16 cellular contexts compared by ENCODE assay signal in genomic region chr9:123933401-123933800, GRCh38. TPM values are rescaled to one million over a fixed set of nuclear protein-coding genes. Genes with fewer than 3 reads are reported as not detected.
DNase-seq lines count a peak whose midpoint lies in the region; TF ChIP-seq lines count a peak whose summit lies in the region.
"Had no signal": no experiment of that assay in that cellular context is flagged by ENCODE, and none has a peak within 500 bp of the region (broad histone marks: within the 10 kb centered on the region; RNA-seq: fewer than 3 reads in every experiment).

No MANE protein-coding gene starts in this region.

- peaks cover 65% of the 10 kb centered on the region for H3K27me3 Mint-ChIP-seq in neural crest cell (ENCODE audit: low read depth)

- DNase-seq in Daoy (ENCODE audit: low read depth) (peak; percentile 76), NCI-H69 (lab: John Stamatoyannopoulos, UW) (peak; percentile 13), epithelial cell of prostate (ENCODE audit: low read depth, low spot score) (no peak), neural crest cell (ENCODE audit: low read depth, low spot score) (no peak), RPMI8226 (no peak), NCI-H2227 (lab: John Stamatoyannopoulos, UW; ENCODE audit: unreplicated experiment) (no peak), DMS114 treated with DMSO at 0.1 percent for 48 hours (lab: John Stamatoyannopoulos, UW; ENCODE audit: unreplicated experiment) (no peak), NCI-H510A treated with DMSO at 0.1 percent for 48 hours (lab: John Stamatoyannopoulos, UW) (no peak)
- DNase-seq: activated naive CD8-positive, alpha-beta T cell treated with anti-CD3 and anti-CD28 coated beads, Interleukin-2, amount 50 U/mL, for 24 hours; COR-L47; endodermal cell; naive thymus-derived CD8-positive, alpha-beta T cell; NCI-H1436; spleen; T1000 had no signal

- H3K9me3 Mint-ChIP-seq in neural crest cell: peaks cover 7% of the 10 kb centered on the region

- H3K27ac Mint-ChIP-seq in neural crest cell (ENCODE audit: unreplicated experiment): no peak overlapping the region
- H3K27ac Mint-ChIP-seq: activated naive CD8-positive, alpha-beta T cell treated with anti-CD3 and anti-CD28 coated beads, Interleukin-2, amount 50 U/mL, for 24 hours; endodermal cell; naive thymus-derived CD8-positive, alpha-beta T cell had no signal

- peak overlapping the region; percentile 41 for H3K4me3 Mint-ChIP-seq in neural crest cell
- H3K4me3 Mint-ChIP-seq: activated naive CD8-positive, alpha-beta T cell treated with anti-CD3 and anti-CD28 coated beads, Interleukin-2, amount 50 U/mL, for 24 hours; endodermal cell had no signal

- peak overlapping the region; percentile 52 for H3K27ac ChIP-seq in epithelial cell of prostate
- H3K27ac ChIP-seq: HL-60, spleen had no signal

- H3K4me1 Mint-ChIP-seq in neural crest cell: peaks cover 16% of the 10 kb centered on the region

- no peak for TF ChIP-seq CTCF in neural crest cell (conservative IDR thresholded peaks at IDR 0.05)

- peaks cover 2% of the 10 kb centered on the region for H3K36me3 Mint-ChIP-seq in neural crest cell (ENCODE audit: low read depth)

RNA-seq across cellular contexts. Expression of gene DENND1A, which starts 3.5 kb away (rescaled TPM):
- 9.9 and 13.5 TPM in 2 replicates for total RNA-seq in Daoy (2014; rRNA removed; shearing (Covaris generic))
- total RNA-seq in neural crest cell: 17.8 and 21.9 TPM in 2 replicates

Comparison
In these comparisons a context has a peak if more than half of its experiments do, and no peak if none do; other contexts are left out.
1. DNase-seq: peak in Daoy (single experiment) and NCI-H69 (single experiment); none in epithelial cell of prostate (single experiment), neural crest cell (single experiment), RPMI8226 (single experiment), NCI-H2227 (single experiment), DMS114 treated with DMSO at 0.1 percent for 48 hours (single experiment) and NCI-H510A treated with DMSO at 0.1 percent for 48 hours (single experiment).